Comparison of ENCODE assay signal across 26 cellular contexts in genomic region chr15:91318976-91319714, GRCh38.
DNase-seq lines count a peak whose midpoint lies in the region; ATAC-seq, FAIRE-seq and TF ChIP-seq lines count a peak whose summit lies in the region.
"Had no signal": no experiment of that assay in that cellular context is flagged by ENCODE, and none has a peak within 500 bp of the region (broad histone marks: within the 10 kb centered on the region; RNA-seq: fewer than 3 reads in every experiment).

No MANE protein-coding gene starts in this region.

- WGBS in heart right ventricle, 2 donors = 65 to 66% methylated on average over 7 of the region's 7 CpGs
- WGBS in small intestine, 3 donors = 26 to 53% (median 46%) methylated on average over 7 of the region's 7 CpGs

- H3K4me3 ChIP-seq in cardiac muscle cell (no peak overlapping the region), heart right ventricle (no peak overlapping the region), small intestine (ENCODE audit: low read depth in 1 of 2, low read length in 2 of 2) (no peak overlapping the region)
- H3K4me3 ChIP-seq: HAP-1, PC-9, thyroid gland, vagina had no signal

- FAIRE-seq in small intestine (lab: Jason Lieb, UNC) = no peak
- FAIRE-seq: TTC549 had no signal

- peak overlapping the region; percentile 64 for H3K27ac ChIP-seq in cardiac muscle cell
- no peak overlapping the region for H3K27ac ChIP-seq in heart right ventricle
- H3K27ac ChIP-seq in small intestine (ENCODE audit: low read depth in 1 of 2, low read length in 1 of 2) = no peak overlapping the region
- H3K27ac ChIP-seq: PC-9, thyroid gland, vagina had no signal

- peaks cover 16% of the 10 kb centered on the region for H3K4me1 ChIP-seq in cardiac muscle cell (ENCODE audit: low read depth)
- H3K4me1 ChIP-seq in heart right ventricle = no peaks in the 10 kb centered on the region
- no peaks in the 10 kb centered on the region for H3K4me1 ChIP-seq in small intestine (ENCODE audit: control insufficient read depth in 2 of 2, insufficient read depth in 1 of 2, low read depth in 1 of 2, low read length in 1 of 2)
- H3K4me1 ChIP-seq: HAP-1, thyroid gland, vagina had no signal

- in situ Hi-C loops in SK-MEL-5 (cut with HindIII; ENCODE audit: low pct_unique_long_range_greater_than_20kb, low sequenced_read_pairs) = no loop called here

- H3K36me3 ChIP-seq in cardiac muscle cell = no peaks in the 10 kb centered on the region
- H3K36me3 ChIP-seq in heart right ventricle = no peaks in the 10 kb centered on the region
- no peaks in the 10 kb centered on the region for H3K36me3 ChIP-seq in small intestine (ENCODE audit: control insufficient read depth in 2 of 2, insufficient read depth in 2 of 2, low read length in 2 of 2)
- H3K36me3 ChIP-seq: HAP-1, thyroid gland, vagina had no signal

- ATAC-seq in heart right ventricle (no peak), HG03159 (IDR thresholded peaks at IDR 0.05; ENCODE audit: unreplicated experiment) (no peak)
- ATAC-seq: left ventricle myocardium superior, Right ventricle myocardium inferior had no signal

- H3K27me3 ChIP-seq in cardiac muscle cell (no peaks in the 10 kb centered on the region), heart right ventricle (peaks cover 0 to 4% (median 0%) of the 10 kb centered on the region in 7 donors), small intestine (ENCODE audit: control insufficient read depth in 2 of 2, insufficient read depth in 2 of 2, low read length in 2 of 2) (no peaks in the 10 kb centered on the region)
- H3K27me3 ChIP-seq: thyroid gland, vagina had no signal

- H3K9me3 ChIP-seq in cardiac muscle cell (ENCODE audit: low read depth) = no peaks in the 10 kb centered on the region
- H3K9me3 ChIP-seq in heart right ventricle = peaks cover 0 to 1% (median 0%) of the 10 kb centered on the region in 11 donors
- no peaks in the 10 kb centered on the region for H3K9me3 ChIP-seq in small intestine (ENCODE audit: control insufficient read depth, low read depth)
- H3K9me3 ChIP-seq: HAP-1, thyroid gland, vagina had no signal

- intact Hi-C loops in heart right ventricle (cut with DNase I) = loop anchor here in 1 of 10 donors (10.0 kb wide), 1 partner anchor 336 kb away; no protein-coding TSS in a partner anchor

- DNase-seq in cardiac muscle cell (ENCODE audit: low read depth in 1 of 2, low spot score in 1 of 2) (no peak), heart right ventricle (no peak), SK-MEL-5 (ENCODE audit: low read depth, low spot score) (peak; percentile 44), cerebellum (ENCODE audit: low spot score) (peak; percentile 64), small intestine (peak; percentile 8), NCI-H510A (lab: John Stamatoyannopoulos, UW) (no peak)
- no peak for DNase-seq in stimulated activated CD4-positive, alpha-beta T cell treated with anti-CD3 and anti-CD28 coated beads, Interleukin-2, amount 100 ng/mL, for 48 hours
- DNase-seq: activated CD4-positive, alpha-beta T cell treated with anti-CD3 and anti-CD28 coated beads for 36 hours; activated naive CD4-positive, alpha-beta T cell treated with anti-CD3 and anti-CD28 coated beads, Interleukin-2, amount 50 U/mL, for 16 hours; DMS79 treated with DMSO at 0.1 percent for 48 hours; islet precursor cell; left ventricle myocardium superior; NCI-H1105; NCI-H187 treated with DMSO at 0.1 percent for 48 hours; NCI-H2171 treated with DMSO at 0.1 percent for 48 hours; NCI-H526; NK-92 treated with Interleukin-12 subunit alpha and Interleukin-12 subunit beta, amount 100 ng/mL, for 24 hours; PC-9; stimulated activated CD8-positive, alpha-beta memory T cell treated with anti-CD3 and anti-CD28 coated beads, Interleukin-4, amount 100 ng/mL, for 48 hours; stimulated activated naive CD8-positive, alpha-beta T cell treated with anti-CD3 and anti-CD28 coated beads, Interleukin-15, amount 100 ng/mL, for 72 hours; thyroid gland had no signal

- TF ChIP-seq CTCF in cardiac muscle cell (IDR thresholded peaks at IDR 0.05; ENCODE audit: low read depth, low read length) (no peak), heart right ventricle (IDR thresholded peaks at IDR 0.05) (no peak)

Comparison
In these comparisons a context has a peak if more than half of its experiments do, and no peak if none do; other contexts are left out.
1. DNase-seq: peak in SK-MEL-5 (single experiment), cerebellum (single experiment) and small intestine (single experiment); none in cardiac muscle cell (0 of 2), heart right ventricle (0 of 2), stimulated activated CD4-positive, alpha-beta T cell treated with anti-CD3 and anti-CD28 coated beads, Interleukin-2, amount 100 ng/mL, for 48 hours (0 of 2) and NCI-H510A (single experiment).